Comparison of ENCODE assay signal across 1 cellular context in genomic region chr2:111701266-111701665, GRCh38.
TF ChIP-seq lines count a peak whose summit lies in the region.

No MANE protein-coding gene starts in this region.

TF ChIP-seq in GM23338, 12 proteins besides CTCF, POLR2A, EP300 and RAD21 (continued from another document):
- no peak for TF ChIP-seq REST (IDR thresholded peaks at IDR 0.05; ENCODE audit: unreplicated experiment)
- TF ChIP-seq CREB1 (CRISPR knock-in tag; IDR thresholded peaks at IDR 0.05; ENCODE audit: low read depth), result no peak
- no peak for TF ChIP-seq POLR2AphosphoS5 (IDR thresholded peaks at IDR 0.05; ENCODE audit: low read depth)
